39 cellular contexts compared by ENCODE assay signal in the genomic region with DNA sequence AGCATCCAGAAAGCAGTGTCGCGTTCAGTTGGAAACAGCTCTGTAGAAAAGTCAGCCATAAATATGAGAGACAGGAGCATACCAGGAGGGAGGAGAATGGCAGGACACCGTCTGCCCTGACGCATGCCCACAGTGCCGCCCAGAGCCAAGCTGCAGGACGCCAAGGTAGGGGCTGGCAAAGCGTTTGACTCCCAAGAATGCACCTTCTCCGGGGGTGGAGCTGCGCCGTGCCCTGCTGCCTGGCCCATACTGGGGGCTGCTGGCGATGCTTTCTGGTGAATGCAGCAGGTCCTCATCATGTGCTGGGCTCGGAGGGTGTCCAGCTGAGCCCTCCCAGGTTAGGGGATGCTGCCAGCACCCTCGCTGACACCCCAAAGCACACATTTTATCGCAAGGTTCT.
"Had no signal": no experiment of that assay in that cellular context is flagged by ENCODE, and none has a peak within 500 bp of the region (broad histone marks: within the 10 kb centered on the region; RNA-seq: fewer than 3 reads in every experiment).

No MANE protein-coding gene starts in this region.

- H3K4me1 ChIP-seq: adrenal gland, ascending aorta, body of pancreas, breast epithelium had no signal

- H3K36me3 ChIP-seq: adrenal gland, ascending aorta, brain microvascular endothelial cell, breast epithelium, cardiac muscle cell had no signal

- H3K4me1 Mint-ChIP-seq: activated naive CD4-positive, alpha-beta T cell treated with anti-CD3 and anti-CD28 coated beads, Interleukin-2, amount 10 ng/mL, durations not matched to agents 7 days and 5 days; activated naive CD4-positive, alpha-beta T cell treated with anti-CD3 and anti-CD28 coated beads, Interleukin-2, amount 50 U/mL, for 24 hours; activated naive CD8-positive, alpha-beta T cell treated with anti-CD3 and anti-CD28 coated beads for 36 hours; activated naive CD8-positive, alpha-beta T cell treated with anti-CD3 and anti-CD28 coated beads, Interleukin-2, amount 10 ng/mL, durations not matched to agents 7 days and 5 days; activated naive CD8-positive, alpha-beta T cell treated with anti-CD3 and anti-CD28 coated beads, Interleukin-2, amount 50 U/mL, for 24 hours; activated T-helper 17 cell treated with anti-CD3 and anti-CD28 coated beads, Interleukin-2, amount 50 U/mL, for 72 hours; central memory CD8-positive, alpha-beta T cell had no signal

- H3K9me3 Mint-ChIP-seq: activated naive CD4-positive, alpha-beta T cell treated with anti-CD3 and anti-CD28 coated beads for 36 hours; activated naive CD8-positive, alpha-beta T cell treated with anti-CD3 and anti-CD28 coated beads, Interleukin-2, amount 50 U/mL, for 24 hours; activated T-cell treated with anti-CD3 and anti-CD28 coated beads, Interleukin-2, amount 50 U/mL, for 24 hours; activated T-helper 17 cell treated with anti-CD3 and anti-CD28 coated beads, Interleukin-2, amount 50 U/mL, for 72 hours; central memory CD8-positive, alpha-beta T cell had no signal

- H3K27me3 ChIP-seq: adrenal gland, ascending aorta, body of pancreas, brain microvascular endothelial cell, cardiac muscle cell had no signal

- H3K27me3 Mint-ChIP-seq: activated naive CD4-positive, alpha-beta T cell treated with anti-CD3 and anti-CD28 coated beads, Interleukin-2, amount 10 ng/mL, durations not matched to agents 7 days and 5 days; activated naive CD4-positive, alpha-beta T cell treated with anti-CD3 and anti-CD28 coated beads, Interleukin-2, amount 50 U/mL, for 24 hours; activated naive CD8-positive, alpha-beta T cell; activated naive CD8-positive, alpha-beta T cell treated with anti-CD3 and anti-CD28 coated beads for 36 hours; activated naive CD8-positive, alpha-beta T cell treated with anti-CD3 and anti-CD28 coated beads, Interleukin-2, amount 10 ng/mL, durations not matched to agents 7 days and 5 days; activated naive CD8-positive, alpha-beta T cell treated with anti-CD3 and anti-CD28 coated beads, Interleukin-2, amount 50 U/mL, for 24 hours; activated T-cell treated with anti-CD3 and anti-CD28 coated beads, Interleukin-2, amount 50 U/mL, for 24 hours; activated T-helper 17 cell treated with anti-CD3 and anti-CD28 coated beads, Interleukin-2, amount 50 U/mL, for 72 hours; central memory CD8-positive, alpha-beta T cell had no signal

- H3K9me3 ChIP-seq: adrenal gland, ascending aorta had no signal

- H3K27ac Mint-ChIP-seq: activated naive CD4-positive, alpha-beta T cell treated with anti-CD3 and anti-CD28 coated beads, Interleukin-2, amount 10 ng/mL, durations not matched to agents 7 days and 5 days; activated naive CD4-positive, alpha-beta T cell treated with anti-CD3 and anti-CD28 coated beads, Interleukin-2, amount 50 U/mL, for 24 hours; activated naive CD4-positive, alpha-beta T cell treated with anti-CD3 and anti-CD28 coated beads, Interleukin-2, amount 50 U/mL, for 72 hours; activated naive CD8-positive, alpha-beta T cell; activated naive CD8-positive, alpha-beta T cell treated with anti-CD3 and anti-CD28 coated beads for 36 hours; activated naive CD8-positive, alpha-beta T cell treated with anti-CD3 and anti-CD28 coated beads, Interleukin-2, amount 10 ng/mL, durations not matched to agents 7 days and 5 days; activated naive CD8-positive, alpha-beta T cell treated with anti-CD3 and anti-CD28 coated beads, Interleukin-2, amount 50 U/mL, for 24 hours; activated T-cell treated with anti-CD3 and anti-CD28 coated beads, Interleukin-2, amount 50 U/mL, for 24 hours; activated T-cell treated with anti-CD3 and anti-CD28 coated beads, Interleukin-2, amount 50 U/mL, for 72 hours; activated T-helper 1 cell treated with anti-CD3 and anti-CD28 coated beads, Interleukin-12 subunit alpha, Interleukin-12 subunit beta, Interleukin-2, Interleukin-4 antibody, amounts not matched to agents 30 ng/mL and 10 ng/mL and 1 ng/mL, durations not matched to agents 14 hours and 24 hours and 36 hours; activated T-helper 17 cell treated with anti-CD3 and anti-CD28 coated beads, Interleukin-2, amount 50 U/mL, for 72 hours; activated T-helper 2 cell treated with anti-CD3 and anti-CD28 coated beads, Interferon-gamma antibody, Interleukin-2, Interleukin-4, amounts not matched to agents 10 μg/mL and 5 μg/mL and 100 μg/mL, durations not matched to agents 14 hours and 24 hours and 36 hours had no signal

- H3K4me3 ChIP-seq: adrenal gland, ascending aorta, body of pancreas, breast epithelium, cardiac muscle cell had no signal

- H3K27ac ChIP-seq: adrenal gland, ascending aorta, body of pancreas, brain microvascular endothelial cell, breast epithelium, cardiac muscle cell had no signal

- H3K36me3 Mint-ChIP-seq: activated naive CD4-positive, alpha-beta T cell treated with anti-CD3 and anti-CD28 coated beads, Interleukin-2, amount 10 ng/mL, durations not matched to agents 7 days and 5 days; activated naive CD4-positive, alpha-beta T cell treated with anti-CD3 and anti-CD28 coated beads, Interleukin-2, amount 50 U/mL, for 24 hours; activated naive CD8-positive, alpha-beta T cell; activated naive CD8-positive, alpha-beta T cell treated with anti-CD3 and anti-CD28 coated beads for 36 hours; activated naive CD8-positive, alpha-beta T cell treated with anti-CD3 and anti-CD28 coated beads, Interleukin-2, amount 10 ng/mL, durations not matched to agents 7 days and 5 days had no signal

- H3K4me3 Mint-ChIP-seq: activated naive CD4-positive, alpha-beta T cell treated with anti-CD3 and anti-CD28 coated beads for 36 hours; activated naive CD4-positive, alpha-beta T cell treated with anti-CD3 and anti-CD28 coated beads, Interleukin-2, amount 10 ng/mL, durations not matched to agents 7 days and 5 days; activated naive CD4-positive, alpha-beta T cell treated with anti-CD3 and anti-CD28 coated beads, Interleukin-2, amount 50 U/mL, for 24 hours; activated naive CD8-positive, alpha-beta T cell; activated naive CD8-positive, alpha-beta T cell treated with anti-CD3 and anti-CD28 coated beads for 36 hours; activated naive CD8-positive, alpha-beta T cell treated with anti-CD3 and anti-CD28 coated beads, Interleukin-2, amount 10 ng/mL, durations not matched to agents 7 days and 5 days; activated naive CD8-positive, alpha-beta T cell treated with anti-CD3 and anti-CD28 coated beads, Interleukin-2, amount 50 U/mL, for 24 hours; activated T-cell treated with anti-CD3 and anti-CD28 coated beads, Interleukin-2, amount 50 U/mL, for 24 hours; activated T-cell treated with anti-CD3 and anti-CD28 coated beads, Interleukin-2, amount 50 U/mL, for 4 hours; activated T-cell treated with anti-CD3 and anti-CD28 coated beads, Interleukin-2, amount 50 U/mL, for 72 hours; activated T-helper 1 cell treated with anti-CD3 and anti-CD28 coated beads, Interleukin-12 subunit alpha, Interleukin-12 subunit beta, Interleukin-2, Interleukin-4 antibody, amounts not matched to agents 30 ng/mL and 10 ng/mL and 1 ng/mL, durations not matched to agents 14 hours and 24 hours and 36 hours; activated T-helper 17 cell treated with anti-CD3 and anti-CD28 coated beads, Interleukin-2, amount 50 U/mL, for 72 hours; brain; central memory CD8-positive, alpha-beta T cell had no signal

- DNase-seq: activated effector memory CD4-positive, alpha-beta T cell treated with anti-CD3 and anti-CD28 coated beads, Interleukin-2, amount 50 U/mL, for 16 hours; activated effector memory CD4-positive, alpha-beta T cell treated with Interleukin-2 at 50 U/mL for 16 hours; activated gamma-delta T cell; activated gamma-delta T cell treated with Interleukin-2 at 50 U/mL for 16 hours; activated naive CD4-positive, alpha-beta T cell; activated naive CD4-positive, alpha-beta T cell treated with anti-CD3 and anti-CD28 coated beads for 36 hours; activated naive CD4-positive, alpha-beta T cell treated with anti-CD3 and anti-CD28 coated beads, Interleukin-2, amount 10 ng/mL, durations not matched to agents 7 days and 5 days; activated naive CD4-positive, alpha-beta T cell treated with anti-CD3 and anti-CD28 coated beads, Interleukin-2, amount 50 U/mL, for 16 hours; activated naive CD4-positive, alpha-beta T cell treated with Interleukin-2 at 50 U/mL for 16 hours; activated naive CD8-positive, alpha-beta T cell treated with anti-CD3 and anti-CD28 coated beads for 36 hours; activated naive CD8-positive, alpha-beta T cell treated with anti-CD3 and anti-CD28 coated beads, Interleukin-2, amount 10 ng/mL, durations not matched to agents 7 days and 5 days; activated naive CD8-positive, alpha-beta T cell treated with anti-CD3 and anti-CD28 coated beads, Interleukin-2, amount 50 U/mL, for 24 hours; activated T-cell treated with anti-CD3 and anti-CD28 coated beads, Interleukin-2, amount 50 U/mL, for 1 hour; activated T-cell treated with anti-CD3 and anti-CD28 coated beads, Interleukin-2, amount 50 U/mL, for 24 hours; activated T-cell treated with anti-CD3 and anti-CD28 coated beads, Interleukin-2, amount 50 U/mL, for 4 hours; activated T-cell treated with anti-CD3 and anti-CD28 coated beads, Interleukin-2, amount 50 U/mL, for 48 hours; activated T-cell treated with anti-CD3 and anti-CD28 coated beads, Interleukin-2, amount 50 U/mL, for 72 hours; adrenal gland; amniotic stem cell; amygdala; anterior cingulate cortex; body of pancreas; brain microvascular endothelial cell; caudate nucleus; central memory CD4-positive, alpha-beta T cell; cerebellar nuclear complex had no signal

- FAIRE-seq: astrocyte, bronchial epithelial cell had no signal
